ENCODE assay signal across 1 cellular context in genomic region chr11:96197801-96198465, GRCh38.
TF ChIP-seq lines count a peak whose summit lies in the region.

No MANE protein-coding gene starts in this region.

TF ChIP-seq in GM12878, 131 proteins besides CTCF, POLR2A, EP300 and RAD21 (continued from another document and continues in another):
- no peak for TF ChIP-seq MYC (IDR thresholded peaks at IDR 0.05; ENCODE audit: insufficient read depth, insufficient read length, insufficient replicate concordance, low read length, severe bottlenecking)
- TF ChIP-seq IRF4 (IDR thresholded peaks at IDR 0.05; ENCODE audit: low read depth, low read length) = peak; percentile 87
- TF ChIP-seq HDAC2 (IDR thresholded peaks at IDR 0.05) = no peak
- TF ChIP-seq RAD51 (IDR thresholded peaks at IDR 0.05) = no peak
- TF ChIP-seq PML (IDR thresholded peaks at IDR 0.05; ENCODE audit: low read length) = no peak
- 0 out of 2 replicates have a peak, but pooled peaks have one; percentile 52 for TF ChIP-seq CREM (IDR thresholded peaks at IDR 0.05; ENCODE audit: low read depth)
- no peak for TF ChIP-seq ZBED1 (IDR thresholded peaks at IDR 0.05; ENCODE audit: borderline replicate concordance)
- TF ChIP-seq SMAD5 (IDR thresholded peaks at IDR 0.05; ENCODE audit: low read depth) = no peak
- TF ChIP-seq PAX5 (IDR thresholded peaks at IDR 0.05; ENCODE audit: borderline replicate concordance, low read depth, low read length) = peak; percentile 52; the same call in 1 of the 2 replicates
- peak; percentile 36; the same call in 1 of the 2 replicates for TF ChIP-seq ATF7 (IDR thresholded peaks at IDR 0.05; ENCODE audit: low read depth)
- TF ChIP-seq CBX5 (IDR thresholded peaks at IDR 0.05; ENCODE audit: low read depth) = 0 out of 2 replicates have a peak, but pooled peaks have one; percentile 20
- TF ChIP-seq NFYA (IDR thresholded peaks at IDR 0.05; ENCODE audit: borderline replicate concordance, low read depth, low read length) = no peak
- no peak for TF ChIP-seq ZNF274 (IDR thresholded peaks at IDR 0.05; ENCODE audit: insufficient read depth, insufficient read length)
- peak; percentile 89 for TF ChIP-seq MTA2 (IDR thresholded peaks at IDR 0.05; ENCODE audit: low read depth)
- TF ChIP-seq, protein P1, sequence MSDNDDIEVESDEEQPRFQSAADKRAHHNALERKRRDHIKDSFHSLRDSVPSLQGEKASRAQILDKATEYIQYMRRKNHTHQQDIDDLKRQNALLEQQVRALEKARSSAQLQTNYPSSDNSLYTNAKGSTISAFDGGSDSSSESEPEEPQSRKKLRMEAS (IDR thresholded peaks at IDR 0.05; ENCODE audit: low read depth, low read length) = no peak
- TF ChIP-seq, protein P2, sequence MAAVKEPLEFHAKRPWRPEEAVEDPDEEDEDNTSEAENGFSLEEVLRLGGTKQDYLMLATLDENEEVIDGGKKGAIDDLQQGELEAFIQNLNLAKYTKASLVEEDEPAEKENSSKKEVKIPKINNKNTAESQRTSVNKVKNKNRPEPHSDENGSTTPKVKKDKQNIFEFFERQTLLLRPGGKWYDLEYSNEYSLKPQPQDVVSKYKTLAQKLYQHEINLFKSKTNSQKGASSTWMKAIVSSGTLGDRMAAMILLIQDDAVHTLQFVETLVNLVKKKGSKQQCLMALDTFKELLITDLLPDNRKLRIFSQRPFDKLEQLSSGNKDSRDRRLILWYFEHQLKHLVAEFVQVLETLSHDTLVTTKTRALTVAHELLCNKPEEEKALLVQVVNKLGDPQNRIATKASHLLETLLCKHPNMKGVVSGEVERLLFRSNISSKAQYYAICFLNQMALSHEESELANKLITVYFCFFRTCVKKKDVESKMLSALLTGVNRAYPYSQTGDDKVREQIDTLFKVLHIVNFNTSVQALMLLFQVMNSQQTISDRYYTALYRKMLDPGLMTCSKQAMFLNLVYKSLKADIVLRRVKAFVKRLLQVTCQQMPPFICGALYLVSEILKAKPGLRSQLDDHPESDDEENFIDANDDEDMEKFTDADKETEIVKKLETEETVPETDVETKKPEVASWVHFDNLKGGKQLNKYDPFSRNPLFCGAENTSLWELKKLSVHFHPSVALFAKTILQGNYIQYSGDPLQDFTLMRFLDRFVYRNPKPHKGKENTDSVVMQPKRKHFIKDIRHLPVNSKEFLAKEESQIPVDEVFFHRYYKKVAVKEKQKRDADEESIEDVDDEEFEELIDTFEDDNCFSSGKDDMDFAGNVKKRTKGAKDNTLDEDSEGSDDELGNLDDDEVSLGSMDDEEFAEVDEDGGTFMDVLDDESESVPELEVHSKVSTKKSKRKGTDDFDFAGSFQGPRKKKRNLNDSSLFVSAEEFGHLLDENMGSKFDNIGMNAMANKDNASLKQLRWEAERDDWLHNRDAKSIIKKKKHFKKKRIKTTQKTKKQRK (IDR thresholded peaks at IDR 0.05; ENCODE audit: low read depth, low read length) = no peak
- TF ChIP-seq ELK1 (IDR thresholded peaks at IDR 0.05; ENCODE audit: low read depth, low read length) = no peak
- TF ChIP-seq CHD2 (IDR thresholded peaks at IDR 0.05; ENCODE audit: borderline replicate concordance, low read depth, low read length) = no peak
- TF ChIP-seq, protein P3, sequence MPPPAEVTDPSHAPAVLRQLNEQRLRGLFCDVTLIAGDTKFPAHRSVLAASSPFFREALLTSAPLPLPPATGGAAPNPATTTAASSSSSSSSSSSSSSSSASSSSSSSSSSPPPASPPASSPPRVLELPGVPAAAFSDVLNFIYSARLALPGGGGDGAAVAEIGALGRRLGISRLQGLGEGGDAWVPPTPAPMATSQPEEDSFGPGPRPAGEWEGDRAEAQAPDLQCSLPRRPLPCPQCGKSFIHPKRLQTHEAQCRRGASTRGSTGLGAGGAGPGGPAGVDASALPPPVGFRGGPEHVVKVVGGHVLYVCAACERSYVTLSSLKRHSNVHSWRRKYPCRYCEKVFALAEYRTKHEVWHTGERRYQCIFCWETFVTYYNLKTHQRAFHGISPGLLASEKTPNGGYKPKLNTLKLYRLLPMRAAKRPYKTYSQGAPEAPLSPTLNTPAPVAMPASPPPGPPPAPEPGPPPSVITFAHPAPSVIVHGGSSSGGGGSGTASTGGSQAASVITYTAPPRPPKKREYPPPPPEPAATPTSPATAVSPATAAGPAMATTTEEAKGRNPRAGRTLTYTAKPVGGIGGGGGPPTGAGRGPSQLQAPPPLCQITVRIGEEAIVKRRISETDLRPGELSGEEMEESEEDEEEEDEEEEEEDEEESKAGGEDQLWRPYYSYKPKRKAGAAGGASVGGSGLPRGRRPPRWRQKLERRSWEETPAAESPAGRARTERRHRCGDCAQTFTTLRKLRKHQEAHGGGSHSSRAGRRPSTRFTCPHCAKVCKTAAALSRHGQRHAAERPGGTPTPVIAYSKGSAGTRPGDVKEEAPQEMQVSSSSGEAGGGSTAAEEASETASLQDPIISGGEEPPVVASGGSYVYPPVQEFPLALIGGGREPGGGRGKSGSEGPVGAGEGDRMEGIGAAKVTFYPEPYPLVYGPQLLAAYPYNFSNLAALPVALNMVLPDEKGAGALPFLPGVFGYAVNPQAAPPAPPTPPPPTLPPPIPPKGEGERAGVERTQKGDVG (CRISPR knock-in tag; IDR thresholded peaks at IDR 0.05) = no peak
- no peak for TF ChIP-seq HSF1 (IDR thresholded peaks at IDR 0.05; ENCODE audit: low read depth, low read length)
- TF ChIP-seq ZBTB33 (IDR thresholded peaks at IDR 0.05) = no peak
- no peak for TF ChIP-seq ASH2L (IDR thresholded peaks at IDR 0.05; ENCODE audit: borderline replicate concordance, low read depth)
- TF ChIP-seq ZSCAN29 (IDR thresholded peaks at IDR 0.05) = no peak
- TF ChIP-seq MEF2B (IDR thresholded peaks at IDR 0.05; ENCODE audit: partially characterized antibody, poor library complexity, severe bottlenecking) = peak; percentile 4
- 0 out of 2 replicates have a peak, but pooled peaks have one; percentile 51 for TF ChIP-seq RCOR1 (conservative IDR thresholded peaks at IDR 0.05; ENCODE audit: low read depth, low read length)
- no peak for TF ChIP-seq REST (IDR thresholded peaks at IDR 0.05; ENCODE audit: low read depth, low read length)
- no peak for TF ChIP-seq STAT1 (conservative IDR thresholded peaks at IDR 0.05)
- peak; percentile 98 for TF ChIP-seq CUX1 (IDR thresholded peaks at IDR 0.05; ENCODE audit: insufficient replicate concordance, low read depth, low read length)
- no peak for TF ChIP-seq PAX8 (IDR thresholded peaks at IDR 0.05)
- TF ChIP-seq BMI1 (IDR thresholded peaks at IDR 0.05; ENCODE audit: borderline replicate concordance) = peak; percentile 80
- 0 out of 2 replicates have a peak, but pooled peaks have one; percentile 54 for TF ChIP-seq MXI1 (IDR thresholded peaks at IDR 0.05; ENCODE audit: low read depth, low read length)
- TF ChIP-seq SUZ12 (IDR thresholded peaks at IDR 0.05; ENCODE audit: unreplicated experiment) = no peak
- TF ChIP-seq, protein P4, sequence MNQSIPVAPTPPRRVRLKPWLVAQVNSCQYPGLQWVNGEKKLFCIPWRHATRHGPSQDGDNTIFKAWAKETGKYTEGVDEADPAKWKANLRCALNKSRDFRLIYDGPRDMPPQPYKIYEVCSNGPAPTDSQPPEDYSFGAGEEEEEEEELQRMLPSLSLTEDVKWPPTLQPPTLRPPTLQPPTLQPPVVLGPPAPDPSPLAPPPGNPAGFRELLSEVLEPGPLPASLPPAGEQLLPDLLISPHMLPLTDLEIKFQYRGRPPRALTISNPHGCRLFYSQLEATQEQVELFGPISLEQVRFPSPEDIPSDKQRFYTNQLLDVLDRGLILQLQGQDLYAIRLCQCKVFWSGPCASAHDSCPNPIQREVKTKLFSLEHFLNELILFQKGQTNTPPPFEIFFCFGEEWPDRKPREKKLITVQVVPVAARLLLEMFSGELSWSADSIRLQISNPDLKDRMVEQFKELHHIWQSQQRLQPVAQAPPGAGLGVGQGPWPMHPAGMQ (IDR thresholded peaks at IDR 0.05; ENCODE audit: borderline replicate concordance) = no peak
- peak; percentile 98 for TF ChIP-seq DPF2 (IDR thresholded peaks at IDR 0.05)
- TF ChIP-seq SMAD1 (IDR thresholded peaks at IDR 0.05; ENCODE audit: low read depth, partially characterized antibody) = no peak
- no peak for TF ChIP-seq SUPT20H (IDR thresholded peaks at IDR 0.05; ENCODE audit: borderline replicate concordance, control insufficient read depth, low read depth, low read length)
- no peak for TF ChIP-seq HDAC6 (IDR thresholded peaks at IDR 0.05; ENCODE audit: unreplicated experiment)
- peak; percentile 99 for TF ChIP-seq IKZF1 (conservative IDR thresholded peaks at IDR 0.05)
